20 cellular contexts compared by ENCODE assay signal in the genomic region with DNA sequence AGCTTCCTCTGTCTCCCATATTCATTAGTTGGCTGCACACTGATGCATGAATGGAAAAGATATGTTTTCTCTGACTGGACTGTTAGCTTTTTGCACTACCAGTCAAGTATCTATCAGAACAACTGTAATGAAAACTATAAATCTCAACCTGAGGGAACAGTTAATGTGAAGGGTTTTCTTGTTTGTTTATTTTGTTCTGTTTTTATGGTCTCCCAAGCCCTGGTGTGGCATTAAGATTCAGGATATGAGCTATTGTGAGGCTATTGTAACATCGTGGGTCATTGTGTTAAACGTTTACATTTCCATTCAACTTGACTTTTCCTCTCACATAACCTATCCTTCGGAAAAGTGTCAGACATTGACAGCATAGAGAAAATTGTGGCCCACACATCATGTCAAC.
A peak's percentile ranks its signal among the peaks of the same experiment; 100 is the strongest.
DNase-seq lines count a peak whose midpoint lies in the region; ATAC-seq, FAIRE-seq and TF ChIP-seq lines count a peak whose summit lies in the region.
"Had no signal": no experiment of that assay in that cellular context is flagged by ENCODE, and none has a peak within 500 bp of the region (broad histone marks: within the 10 kb centered on the region; RNA-seq: fewer than 3 reads in every experiment).

No MANE protein-coding gene starts in this region.

- in situ Hi-C loops in Caki2 (cut with HindIII; ENCODE audit: low pct_unique_long_range_greater_than_20kb, low sequenced_read_pairs), result no loop called here

- no peaks in the 10 kb centered on the region for H3K9me3 ChIP-seq in PC-3 (ENCODE audit: low read length)
- H3K9me3 ChIP-seq in mesodermal cell (ENCODE audit: control insufficient read depth, low read length), result no peaks in the 10 kb centered on the region
- H3K9me3 ChIP-seq in kidney (ENCODE audit: control insufficient read depth in 1 of 2, low read length in 2 of 2), result no peaks in the 10 kb centered on the region
- H3K9me3 ChIP-seq: A549, Caco-2, HAP-1, Peyer's patch had no signal

- H3K4me1 Mint-ChIP-seq in activated naive CD8-positive, alpha-beta T cell treated with anti-CD3 and anti-CD28 coated beads, Interleukin-2, amount 50 U/mL, for 24 hours, result no peaks in the 10 kb centered on the region

- CTCF ChIA-PET in HEK293T (lab: Yijun Ruan, JAX), result no interaction called here
- CTCF ChIA-PET in PC-3 (lab: Charles Lee), result no interaction called here

- POLR2A ChIA-PET in HEK293T (lab: Yijun Ruan, JAX), result interaction anchor here (1.5 kb wide), 1 partner anchor 14 kb away, joined by 3 read pairs; no protein-coding TSS in a partner anchor
- POLR2A ChIA-PET in PC-3 (lab: Charles Lee; ENCODE audit: unreplicated experiment), result no interaction called here

- ATAC-seq in PC-3 (peak; percentile 82), GM18867 (IDR thresholded peaks at IDR 0.05; ENCODE audit: unreplicated experiment) (no peak), GM18511 (IDR thresholded peaks at IDR 0.05; ENCODE audit: unreplicated experiment) (no peak)
- no peak for ATAC-seq in activated naive CD8-positive, alpha-beta T cell treated with anti-CD3 and anti-CD28 coated beads, Interleukin-2, amount 50 U/mL, for 24 hours
- ATAC-seq: A549 had no signal

- H3K9ac ChIP-seq in PC-3 (ENCODE audit: low read length) (no peak overlapping the region), kidney (ENCODE audit: low read length in 2 of 2) (no peak overlapping the region)

- H3K36me3 Mint-ChIP-seq in activated naive CD8-positive, alpha-beta T cell treated with anti-CD3 and anti-CD28 coated beads, Interleukin-2, amount 50 U/mL, for 24 hours (ENCODE audit: low read depth), result no peaks in the 10 kb centered on the region

- H3K27ac ChIP-seq in PC-3 (ENCODE audit: low read length) (no peak overlapping the region), mesodermal cell (ENCODE audit: low read depth, low read length, severe bottlenecking) (peak overlapping the region; percentile 1), kidney (ENCODE audit: low read depth in 2 of 2, low read length in 2 of 2) (no peak overlapping the region)
- H3K27ac ChIP-seq: A549, Peyer's patch had no signal

- no peak for TF ChIP-seq CTCF in PC-3 (conservative IDR thresholded peaks at IDR 0.05; ENCODE audit: low read depth, low read length)
- no peak for TF ChIP-seq CTCF in kidney (IDR thresholded peaks at IDR 0.05; ENCODE audit: borderline replicate concordance, extremely low read depth, insufficient read depth)

- peaks cover 7% of the 10 kb centered on the region; the same call in 1 of the 2 replicates for H3K36me3 ChIP-seq in PC-3 (ENCODE audit: low read depth, low read length)
- peaks cover 41% of the 10 kb centered on the region for H3K36me3 ChIP-seq in mesodermal cell (ENCODE audit: control insufficient read depth, insufficient read depth, low read length)
- no peaks in the 10 kb centered on the region for H3K36me3 ChIP-seq in kidney (ENCODE audit: control insufficient read depth in 1 of 2, insufficient read depth in 2 of 2, low read length in 2 of 2)
- H3K36me3 ChIP-seq: HAP-1, Peyer's patch had no signal

- BruUV-seq in PC-3 (replicated peaks; lab: Mats Ljungman, UMichigan), result no TSS peak

- H3K4me1 ChIP-seq in PC-3 (ENCODE audit: insufficient read depth, low read length) (no peaks in the 10 kb centered on the region), mesodermal cell (ENCODE audit: control insufficient read depth, insufficient read depth, low read length, poor library complexity, severe bottlenecking) (peaks cover 13% of the 10 kb centered on the region), kidney (ENCODE audit: control insufficient read depth in 1 of 2, insufficient read depth in 1 of 2, low read depth in 1 of 2, low read length in 2 of 2) (no peaks in the 10 kb centered on the region)
- H3K4me1 ChIP-seq: Caco-2 had no signal

- H3K9me3 Mint-ChIP-seq in activated naive CD8-positive, alpha-beta T cell treated with anti-CD3 and anti-CD28 coated beads, Interleukin-2, amount 50 U/mL, for 24 hours, result no peaks in the 10 kb centered on the region
- H3K9me3 Mint-ChIP-seq: CD4-positive, alpha-beta T cell had no signal

- H3K9me2 ChIP-seq in PC-3 (replicated peaks; ENCODE audit: low read length), result no peaks in the 10 kb centered on the region

- intact Hi-C loops in PC-3 (cut with micrococcal nuclease) (loop anchor here (5.0 kb wide), 1 partner anchor 85 kb away; no protein-coding TSS in a partner anchor), kidney (cut with DNase I) (no loop called here)

- H3F3A ChIP-seq in PC-3 (ENCODE audit: low read length, unreplicated experiment), result no peaks in the 10 kb centered on the region

- DNase-seq in Caki2 (ENCODE audit: low read depth) (peak; percentile 30), HEK293T (ENCODE audit: extremely low spot score) (no peak), PC-3 (no peak), kidney (no peak)
- DNase-seq in activated naive CD8-positive, alpha-beta T cell treated with anti-CD3 and anti-CD28 coated beads, Interleukin-2, amount 50 U/mL, for 24 hours, result no peak
- DNase-seq: Caco-2; CD4-positive, alpha-beta T cell; Kasumi-1; MM.1S; NCI-H1092; NCI-H524; Peyer's patch; SW 1271 had no signal

- no peak overlapping the region for H2AFZ ChIP-seq in PC-3 (ENCODE audit: low read length)

- no peaks in the 10 kb centered on the region for H3K27me3 ChIP-seq in PC-3 (ENCODE audit: low read length)
- H3K27me3 ChIP-seq: Peyer's patch had no signal

- no peaks in the 10 kb centered on the region for H3K79me2 ChIP-seq in PC-3 (ENCODE audit: low read length)

- H3K4me3 Mint-ChIP-seq in activated naive CD8-positive, alpha-beta T cell treated with anti-CD3 and anti-CD28 coated beads, Interleukin-2, amount 50 U/mL, for 24 hours, result no peak overlapping the region
- H3K4me3 Mint-ChIP-seq: CD4-positive, alpha-beta T cell had no signal

- FAIRE-seq in kidney (lab: Jason Lieb, UNC), result no peak
- FAIRE-seq: A549, GM12892, GM18507 had no signal

- no peak overlapping the region for H3K4me3 ChIP-seq in PC-3 (ENCODE audit: low read length)
- no peak overlapping the region for H3K4me3 ChIP-seq in mesodermal cell (ENCODE audit: extremely low read depth, insufficient read depth, low read length, poor library complexity, severe bottlenecking)
- H3K4me3 ChIP-seq in kidney (ENCODE audit: low read length in 2 of 2), result no peak overlapping the region
- H3K4me3 ChIP-seq: A549, HAP-1, Peyer's patch had no signal

- H3K4me2 ChIP-seq in PC-3 (ENCODE audit: low read length), result no peak overlapping the region
- H3K4me2 ChIP-seq: A549 had no signal

- WGBS in mesodermal cell (ENCODE audit: insufficient coverage in 2 of 2), 2 experiments, result 100% methylated on average over 1 of the region's 3 CpGs; no CpG with 5 or more reads in 1 of the 2 experiments

- H4K20me1 ChIP-seq in PC-3 (ENCODE audit: low read length), result no peaks in the 10 kb centered on the region

- peaks cover 16% of the 10 kb centered on the region for H3K27me3 Mint-ChIP-seq in activated naive CD8-positive, alpha-beta T cell treated with anti-CD3 and anti-CD28 coated beads, Interleukin-2, amount 50 U/mL, for 24 hours

- H3K27ac Mint-ChIP-seq in activated naive CD8-positive, alpha-beta T cell treated with anti-CD3 and anti-CD28 coated beads, Interleukin-2, amount 50 U/mL, for 24 hours, result no peak overlapping the region
- H3K27ac Mint-ChIP-seq: CD4-positive, alpha-beta T cell had no signal

TF ChIP-seq in HEK293T, 16 proteins besides CTCF, POLR2A, EP300 and RAD21:
- no peak for TF ChIP-seq LEF1 (IDR thresholded peaks at IDR 0.05; ENCODE audit: borderline replicate concordance)
- TF ChIP-seq, protein P1, sequence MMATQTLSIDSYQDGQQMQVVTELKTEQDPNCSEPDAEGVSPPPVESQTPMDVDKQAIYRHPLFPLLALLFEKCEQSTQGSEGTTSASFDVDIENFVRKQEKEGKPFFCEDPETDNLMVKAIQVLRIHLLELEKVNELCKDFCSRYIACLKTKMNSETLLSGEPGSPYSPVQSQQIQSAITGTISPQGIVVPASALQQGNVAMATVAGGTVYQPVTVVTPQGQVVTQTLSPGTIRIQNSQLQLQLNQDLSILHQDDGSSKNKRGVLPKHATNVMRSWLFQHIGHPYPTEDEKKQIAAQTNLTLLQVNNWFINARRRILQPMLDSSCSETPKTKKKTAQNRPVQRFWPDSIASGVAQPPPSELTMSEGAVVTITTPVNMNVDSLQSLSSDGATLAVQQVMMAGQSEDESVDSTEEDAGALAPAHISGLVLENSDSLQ (IDR thresholded peaks at IDR 0.05), result peak; percentile 64
- no peak for TF ChIP-seq NFRKB (IDR thresholded peaks at IDR 0.05)
TF ChIP-seq in HEK293T: peak in this region for 1.
